In genomic region chr19:18029617-18030338, GRCh38 we compare ENCODE assay signal across 8 cellular contexts. TPM values are rescaled to one million over a fixed set of nuclear protein-coding genes. Genes with fewer than 3 reads are reported as not detected.
DNase-seq lines count a peak whose midpoint lies in the region; ATAC-seq lines count a peak whose summit lies in the region.

No MANE protein-coding gene starts in this region.

- peak; percentile 52 for DNase-seq in EH (ENCODE audit: low read depth)
- DNase-seq in NCI-H446 (lab: John Stamatoyannopoulos, UW): peak; percentile 91 to 97
- peak; percentile 21 for DNase-seq in dedifferentiated amniotic fluid mesenchymal stem cell (ENCODE audit: extremely low spot score)
- peak; percentile 80 for DNase-seq in pons (ENCODE audit: low spot score)
- DNase-seq in G401 (ENCODE audit: low spot score): no peak
- DNase-seq in activated CD8-positive, alpha-beta memory T cell treated with anti-CD3 and anti-CD28 coated beads, Interleukin-2, amount 50 U/mL, for 4 hours: no peak

- ATAC-seq in HG02973 (IDR thresholded peaks at IDR 0.05; ENCODE audit: unreplicated experiment): no peak
- no peak for ATAC-seq in GM18870 (IDR thresholded peaks at IDR 0.05; ENCODE audit: unreplicated experiment)

- in situ Hi-C loops in G401 (cut with HindIII; ENCODE audit: low sequenced_read_pairs): no loop called here

RNA-seq across cellular contexts. Expression of gene ARRDC2, which starts 21.8 kb away (rescaled TPM):
- total RNA-seq in G401 (2014; rRNA removed; shearing (Covaris generic)): 19.1 and 26.0 TPM in 2 replicates

RNA-seq across cellular contexts. Expression of gene IL12RB1, which starts 57.0 kb away (rescaled TPM):
- not detected in 2 replicates for total RNA-seq in G401 (2014; rRNA removed; shearing (Covaris generic))

Comparison
In these comparisons a context has a peak if more than half of its experiments do, and no peak if none do; other contexts are left out.
1. DNase-seq: peak in EH (single experiment), NCI-H446 (2 of 2), dedifferentiated amniotic fluid mesenchymal stem cell (single experiment) and pons (single experiment); none in G401 (single experiment) and activated CD8-positive, alpha-beta memory T cell treated with anti-CD3 and anti-CD28 coated beads, Interleukin-2, amount 50 U/mL, for 4 hours (single experiment).